In the genomic region with DNA sequence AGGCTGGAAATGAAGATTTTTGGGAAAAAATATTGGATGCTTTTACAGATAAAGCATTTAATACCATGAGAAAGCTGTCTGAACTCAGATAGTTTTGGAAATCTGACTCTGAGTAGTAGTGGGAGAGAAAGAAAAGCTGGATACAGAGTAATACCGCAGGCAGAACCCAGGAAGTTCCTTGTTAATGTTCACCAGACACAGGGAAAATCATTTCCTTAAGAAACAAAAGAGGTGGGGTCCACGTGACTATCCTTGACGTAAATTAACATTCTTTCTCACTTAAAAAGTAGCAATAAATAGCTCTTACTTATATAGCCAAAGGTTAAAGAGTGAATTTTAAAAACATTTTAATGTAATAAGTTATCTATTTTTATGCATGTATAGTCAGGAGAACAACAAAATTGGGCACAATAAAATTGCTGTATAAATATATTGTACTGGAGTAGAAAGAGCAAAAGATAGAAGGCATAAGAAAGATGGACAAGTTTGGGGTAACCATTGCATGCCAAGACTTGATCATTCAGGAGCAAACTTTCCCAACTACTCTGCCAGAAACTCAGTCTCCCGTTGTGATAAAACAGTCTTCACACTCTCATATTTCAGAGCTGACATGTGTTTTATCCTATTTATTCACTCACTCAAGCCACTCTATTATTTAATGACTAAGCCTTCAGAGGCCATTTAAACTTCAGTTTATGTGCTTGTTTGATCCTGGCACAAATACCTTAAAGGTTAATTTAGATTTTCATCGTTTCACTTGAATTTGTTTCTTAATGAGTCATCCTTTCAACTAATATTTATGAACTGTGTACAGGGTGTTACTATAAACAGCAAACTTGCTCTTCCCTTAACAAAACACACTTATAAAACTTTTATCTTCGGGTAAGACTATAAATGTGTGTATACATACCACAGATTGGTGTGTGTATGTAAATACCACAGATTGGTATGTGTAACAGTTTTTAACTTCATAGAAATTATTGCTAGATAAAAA, we compare ENCODE assay signal across 10 cellular contexts.
DNase-seq lines count a peak whose midpoint lies in the region; ATAC-seq and TF ChIP-seq lines count a peak whose summit lies in the region.
"Had no signal": no experiment of that assay in that cellular context is flagged by ENCODE, and none has a peak within 500 bp of the region (broad histone marks: within the 10 kb centered on the region; RNA-seq: fewer than 3 reads in every experiment).

No MANE protein-coding gene starts in this region.

- no peak for ATAC-seq in HG03196 (IDR thresholded peaks at IDR 0.05; ENCODE audit: unreplicated experiment)

- no peaks in the 10 kb centered on the region for H3K36me3 Mint-ChIP-seq in mesothelial cell of epicardium
- H3K36me3 Mint-ChIP-seq: CD8-positive, alpha-beta memory T cell had no signal

- H3K27ac Mint-ChIP-seq in mesothelial cell of epicardium, result peak overlapping the region; percentile 91
- H3K27ac Mint-ChIP-seq: activated T-helper 1 cell treated with anti-CD3 and anti-CD28 coated beads, Interleukin-12 subunit alpha, Interleukin-12 subunit beta, Interleukin-2, Interleukin-4 antibody, amounts not matched to agents 30 ng/mL and 10 ng/mL and 1 ng/mL, durations not matched to agents 14 hours and 24 hours and 36 hours; CD8-positive, alpha-beta memory T cell had no signal

- H3K4me3 Mint-ChIP-seq in mesothelial cell of epicardium, result no peak overlapping the region
- H3K4me3 Mint-ChIP-seq: activated T-helper 1 cell treated with anti-CD3 and anti-CD28 coated beads, Interleukin-12 subunit alpha, Interleukin-12 subunit beta, Interleukin-2, Interleukin-4 antibody, amounts not matched to agents 30 ng/mL and 10 ng/mL and 1 ng/mL, durations not matched to agents 14 hours and 24 hours and 36 hours; CD8-positive, alpha-beta memory T cell had no signal

- H3K9me3 Mint-ChIP-seq in mesothelial cell of epicardium, result no peaks in the 10 kb centered on the region
- H3K9me3 Mint-ChIP-seq: activated T-helper 1 cell treated with anti-CD3 and anti-CD28 coated beads, Interleukin-12 subunit alpha, Interleukin-12 subunit beta, Interleukin-2, Interleukin-4 antibody, amounts not matched to agents 30 ng/mL and 10 ng/mL and 1 ng/mL, durations not matched to agents 14 hours and 24 hours and 36 hours had no signal

- H3K27me3 Mint-ChIP-seq in mesothelial cell of epicardium (ENCODE audit: low read depth), result no peaks in the 10 kb centered on the region
- H3K27me3 Mint-ChIP-seq: CD8-positive, alpha-beta memory T cell had no signal

- no peak overlapping the region for H3K4me3 ChIP-seq in LNCaP clone FGC (ENCODE audit: low read depth, low read length)
- H3K4me3 ChIP-seq in cardiac fibroblast (replicated peaks in 1 of 2; ENCODE audit: low read depth in 2 of 2, low read length in 2 of 2), result no peak overlapping the region

- peak; percentile 6 for DNase-seq in AG08396 (ENCODE audit: low spot score)
- peak; percentile 94 for DNase-seq in LNCaP clone FGC (ENCODE audit: low read depth)
- peak; percentile 58 to 72 for DNase-seq in cardiac fibroblast (ENCODE audit: low read depth in 2 of 2)
- no peak for DNase-seq in mesothelial cell of epicardium (ENCODE audit: low spot score in 2 of 2, unreplicated experiment in 2 of 2)
- no peak for DNase-seq in OCI-M2 (lab: John Stamatoyannopoulos, UW; ENCODE audit: unreplicated experiment)
- DNase-seq in HUDEP-2 (lab: John Stamatoyannopoulos, UW; ENCODE audit: unreplicated experiment in 76 of 76), result no peak
- DNase-seq in amniotic stem cell (lab: John Stamatoyannopoulos, UW), result no peak
- DNase-seq: CD8-positive, alpha-beta memory T cell had no signal

- peaks cover 41% of the 10 kb centered on the region for H3K4me1 Mint-ChIP-seq in mesothelial cell of epicardium
- H3K4me1 Mint-ChIP-seq: CD8-positive, alpha-beta memory T cell had no signal

- TF ChIP-seq CTCF in LNCaP clone FGC (IDR thresholded peaks at IDR 0.05; ENCODE audit: control insufficient read depth, extremely low read depth, insufficient read depth) (no peak), cardiac fibroblast (IDR thresholded peaks at IDR 0.05; ENCODE audit: low read depth, low read length) (no peak), mesothelial cell of epicardium (IDR thresholded peaks at IDR 0.05; ENCODE audit: unreplicated experiment) (no peak)

Comparison
In these comparisons a context has a peak if more than half of its experiments do, and no peak if none do; other contexts are left out.
1. DNase-seq: peak in AG08396 (single experiment), LNCaP clone FGC (single experiment) and cardiac fibroblast (2 of 2); none in mesothelial cell of epicardium (0 of 2), OCI-M2 (single experiment), HUDEP-2 (0 of 76) and amniotic stem cell (single experiment).